8 cellular contexts compared by ENCODE assay signal in genomic region chr12:50101663-50102062, GRCh38. TPM values are rescaled to one million over a fixed set of nuclear protein-coding genes. Genes with fewer than 3 reads are reported as not detected.
DNase-seq lines count a peak whose midpoint lies in the region; ATAC-seq and TF ChIP-seq lines count a peak whose summit lies in the region.

No MANE protein-coding gene starts in this region.

- intact Hi-C loops in activated T-helper 1 cell treated with anti-CD3 and anti-CD28 coated beads, Interleukin-12 subunit alpha, Interleukin-12 subunit beta, Interleukin-2, Interleukin-4 antibody, amounts not matched to agents 30 ng/mL and 10 ng/mL and 1 ng/mL, durations not matched to agents 14 hours and 24 hours and 36 hours (cut with micrococcal nuclease): no loop called here

- in situ Hi-C loops in astrocyte of the cerebellum (cut with HindIII; ENCODE audit: low sequenced_read_pairs): loop anchor here (5.0 kb wide), 2 partner anchors 34 to 56 kb away; no protein-coding TSS in a partner anchor

- H3K9me3 Mint-ChIP-seq in activated T-helper 1 cell treated with anti-CD3 and anti-CD28 coated beads, Interleukin-12 subunit alpha, Interleukin-12 subunit beta, Interleukin-2, Interleukin-4 antibody, amounts not matched to agents 30 ng/mL and 10 ng/mL and 1 ng/mL, durations not matched to agents 14 hours and 24 hours and 36 hours: no peaks in the 10 kb centered on the region

- no peak overlapping the region for H3K9ac ChIP-seq in HUES48 (ENCODE audit: low read depth, low read length)

- no peak overlapping the region for H3K4me3 Mint-ChIP-seq in activated T-helper 1 cell treated with anti-CD3 and anti-CD28 coated beads, Interleukin-12 subunit alpha, Interleukin-12 subunit beta, Interleukin-2, Interleukin-4 antibody, amounts not matched to agents 30 ng/mL and 10 ng/mL and 1 ng/mL, durations not matched to agents 14 hours and 24 hours and 36 hours

- no peaks in the 10 kb centered on the region for H3K27me3 ChIP-seq in HUES48 (ENCODE audit: control insufficient read depth, insufficient read depth, low read length)

- no peak for DNase-seq in AG09309 (ENCODE audit: low read depth)
- DNase-seq in astrocyte of the cerebellum (ENCODE audit: low read depth): peak; percentile 41
- DNase-seq in left kidney (ENCODE audit: low read depth, low spot score): peak; percentile 55
- DNase-seq in activated T-helper 1 cell treated with anti-CD3 and anti-CD28 coated beads, Interleukin-12 subunit alpha, Interleukin-12 subunit beta, Interleukin-2, Interleukin-4 antibody, amounts not matched to agents 30 ng/mL and 10 ng/mL and 1 ng/mL, durations not matched to agents 14 hours and 24 hours and 36 hours (ENCODE audit: low spot score): no peak
- no peak for DNase-seq in stimulated activated CD8-positive, alpha-beta memory T cell treated with anti-CD3 and anti-CD28 coated beads, Interleukin-4, amount 100 ng/mL, for 48 hours

- H3K4me1 ChIP-seq in HUES48 (ENCODE audit: control insufficient read depth, insufficient read depth, low read length): peaks cover 11% of the 10 kb centered on the region; the same call in 1 of the 2 replicates

- TF ChIP-seq CTCF in AG09309 (IDR thresholded peaks at IDR 0.05; ENCODE audit: control insufficient read depth, insufficient read depth, low read depth, low read length, missing control alignments) (peak; percentile 52), astrocyte of the cerebellum (IDR thresholded peaks at IDR 0.05; ENCODE audit: low read depth, low read length, missing control alignments) (peak; percentile 73)

- H3K27ac ChIP-seq in HUES48 (ENCODE audit: low read depth, low read length): peak overlapping the region; percentile 64

- peaks cover 2% of the 10 kb centered on the region for H3K27me3 Mint-ChIP-seq in activated T-helper 1 cell treated with anti-CD3 and anti-CD28 coated beads, Interleukin-12 subunit alpha, Interleukin-12 subunit beta, Interleukin-2, Interleukin-4 antibody, amounts not matched to agents 30 ng/mL and 10 ng/mL and 1 ng/mL, durations not matched to agents 14 hours and 24 hours and 36 hours (ENCODE audit: insufficient read depth)

- H3K4me3 ChIP-seq in AG09309 (ENCODE audit: control insufficient read depth, low read depth, low read length) (no peak overlapping the region), HUES48 (ENCODE audit: low read depth, low read length) (no peak overlapping the region), astrocyte of the cerebellum (ENCODE audit: low read depth, low read length) (no peak overlapping the region)

- no peaks in the 10 kb centered on the region for H3K9me3 ChIP-seq in HUES48 (ENCODE audit: control insufficient read depth, insufficient read depth, low read length)

- H3K36me3 ChIP-seq in HUES48 (ENCODE audit: control insufficient read depth, insufficient read depth, low read length): peaks cover 43% of the 10 kb centered on the region

- H3K36me3 Mint-ChIP-seq in activated T-helper 1 cell treated with anti-CD3 and anti-CD28 coated beads, Interleukin-12 subunit alpha, Interleukin-12 subunit beta, Interleukin-2, Interleukin-4 antibody, amounts not matched to agents 30 ng/mL and 10 ng/mL and 1 ng/mL, durations not matched to agents 14 hours and 24 hours and 36 hours (ENCODE audit: low read depth): peaks cover 36% of the 10 kb centered on the region

- H3K27ac Mint-ChIP-seq in activated T-helper 1 cell treated with anti-CD3 and anti-CD28 coated beads, Interleukin-12 subunit alpha, Interleukin-12 subunit beta, Interleukin-2, Interleukin-4 antibody, amounts not matched to agents 30 ng/mL and 10 ng/mL and 1 ng/mL, durations not matched to agents 14 hours and 24 hours and 36 hours: no peak overlapping the region

- no peak for ATAC-seq in HG02588 (IDR thresholded peaks at IDR 0.05; ENCODE audit: unreplicated experiment)
- ATAC-seq in HG03432 (IDR thresholded peaks at IDR 0.05; ENCODE audit: unreplicated experiment): no peak

- no peaks in the 10 kb centered on the region for H3K4me1 Mint-ChIP-seq in activated T-helper 1 cell treated with anti-CD3 and anti-CD28 coated beads, Interleukin-12 subunit alpha, Interleukin-12 subunit beta, Interleukin-2, Interleukin-4 antibody, amounts not matched to agents 30 ng/mL and 10 ng/mL and 1 ng/mL, durations not matched to agents 14 hours and 24 hours and 36 hours (ENCODE audit: low read depth)

RNA-seq across cellular contexts. Expression of gene GPD1, which starts 2.1 kb away (rescaled TPM):
- total RNA-seq in activated T-helper 1 cell treated with anti-CD3 and anti-CD28 coated beads, Interleukin-12 subunit alpha, Interleukin-12 subunit beta, Interleukin-2, Interleukin-4 antibody, amounts not matched to agents 30 ng/mL and 10 ng/mL and 1 ng/mL, durations not matched to agents 14 hours and 24 hours and 36 hours: 0.29 and 0.88 TPM in 2 replicates

RNA-seq across cellular contexts. Expression of gene COX14, which starts 10.4 kb away (rescaled TPM):
- 44.3 and 45.6 TPM in 2 replicates for total RNA-seq in activated T-helper 1 cell treated with anti-CD3 and anti-CD28 coated beads, Interleukin-12 subunit alpha, Interleukin-12 subunit beta, Interleukin-2, Interleukin-4 antibody, amounts not matched to agents 30 ng/mL and 10 ng/mL and 1 ng/mL, durations not matched to agents 14 hours and 24 hours and 36 hours

RNA-seq across cellular contexts. Expression of gene SMARCD1, which starts 16.5 kb away (rescaled TPM):
- 74.6 and 75.3 TPM in 2 replicates for total RNA-seq in activated T-helper 1 cell treated with anti-CD3 and anti-CD28 coated beads, Interleukin-12 subunit alpha, Interleukin-12 subunit beta, Interleukin-2, Interleukin-4 antibody, amounts not matched to agents 30 ng/mL and 10 ng/mL and 1 ng/mL, durations not matched to agents 14 hours and 24 hours and 36 hours

RNA-seq across cellular contexts. Expression of gene ASIC1, which starts 44.3 kb away (rescaled TPM):
- total RNA-seq in activated T-helper 1 cell treated with anti-CD3 and anti-CD28 coated beads, Interleukin-12 subunit alpha, Interleukin-12 subunit beta, Interleukin-2, Interleukin-4 antibody, amounts not matched to agents 30 ng/mL and 10 ng/mL and 1 ng/mL, durations not matched to agents 14 hours and 24 hours and 36 hours: 10.2 and 11.2 TPM in 2 replicates

Comparison
In these comparisons a context has a peak if more than half of its experiments do, and no peak if none do; other contexts are left out.
1. DNase-seq: peak in astrocyte of the cerebellum (single experiment) and left kidney (single experiment); none in AG09309 (single experiment), activated T-helper 1 cell treated with anti-CD3 and anti-CD28 coated beads, Interleukin-12 subunit alpha, Interleukin-12 subunit beta, Interleukin-2, Interleukin-4 antibody, amounts not matched to agents 30 ng/mL and 10 ng/mL and 1 ng/mL, durations not matched to agents 14 hours and 24 hours and 36 hours (single experiment) and stimulated activated CD8-positive, alpha-beta memory T cell treated with anti-CD3 and anti-CD28 coated beads, Interleukin-4, amount 100 ng/mL, for 48 hours (single experiment).